ENCODE assay signal across 15 cellular contexts in genomic region chr5:150245111-150245789, GRCh38. TPM values are rescaled to one million over a fixed set of nuclear protein-coding genes. Genes with fewer than 3 reads are reported as not detected.
DNase-seq lines count a peak whose midpoint lies in the region; ATAC-seq, FAIRE-seq and TF ChIP-seq lines count a peak whose summit lies in the region.
"Had no signal": no experiment of that assay in that cellular context is flagged by ENCODE, and none has a peak within 500 bp of the region (broad histone marks: within the 10 kb centered on the region; RNA-seq: fewer than 3 reads in every experiment).

No MANE protein-coding gene starts in this region.

- no peak for TF ChIP-seq CTCF in neural crest cell (conservative IDR thresholded peaks at IDR 0.05)

- no peaks in the 10 kb centered on the region for H3K9me3 Mint-ChIP-seq in neural crest cell
- H3K9me3 Mint-ChIP-seq: H9 had no signal

- H3K36me3 ChIP-seq in adipocyte (ENCODE audit: control insufficient read depth, insufficient read depth, low read length, severe bottlenecking): no peaks in the 10 kb centered on the region
- H3K36me3 ChIP-seq: upper lobe of left lung, WERI-Rb-1 had no signal

- H3K4me3 ChIP-seq in adipocyte (ENCODE audit: low read length): no peak overlapping the region
- H3K4me3 ChIP-seq: skin epidermis, upper lobe of left lung had no signal

- peaks cover 32% of the 10 kb centered on the region for H3K4me1 Mint-ChIP-seq in neural crest cell

- no peak overlapping the region for H3K27ac Mint-ChIP-seq in neural crest cell (ENCODE audit: unreplicated experiment)
- H3K27ac Mint-ChIP-seq: H9 had no signal

- peak; percentile 96 for ATAC-seq in Right ventricle myocardium superior (ENCODE audit: poor library complexity)
- no peak for ATAC-seq in GM18520 (IDR thresholded peaks at IDR 0.05; ENCODE audit: unreplicated experiment)

- H3K4me3 Mint-ChIP-seq in neural crest cell: no peak overlapping the region
- H3K4me3 Mint-ChIP-seq: H9 had no signal

- no peak overlapping the region for H3K9ac ChIP-seq in adipocyte (ENCODE audit: low read length)

- no peak for FAIRE-seq in HTR-8/SVneo (lab: Jason Lieb, UNC)

- DNase-seq in AG08396 (ENCODE audit: low spot score) (peak; percentile 76), adipocyte (ENCODE audit: low read depth) (peak; percentile 24), Right ventricle myocardium superior (peak; percentile 78), neural crest cell (ENCODE audit: low read depth, low spot score) (peak; percentile 32), NK-92 (lab: John Stamatoyannopoulos, UW; ENCODE audit: unreplicated experiment) (no peak), HTR-8/SVneo (ENCODE audit: insufficient read length, low spot score) (no peak), superior temporal gyrus (ENCODE audit: extremely low spot score) (no peak)
- DNase-seq: H9, NCI-H1105 treated with DMSO at 0.1 percent for 48 hours, NCI-H69, SHP77 treated with DMSO at 0.1 percent for 48 hours, WERI-Rb-1 had no signal

- H3K27me3 ChIP-seq in adipocyte (replicated peaks; ENCODE audit: control insufficient read depth, insufficient read depth, low read length): no peaks in the 10 kb centered on the region
- H3K27me3 ChIP-seq: upper lobe of left lung had no signal

- intact Hi-C loops in Right ventricle myocardium superior (cut with DNase I): no loop called here

- H3K4me1 ChIP-seq in adipocyte (ENCODE audit: control insufficient read depth, insufficient read depth, low read length): peaks cover 11% of the 10 kb centered on the region

- peaks cover 15% of the 10 kb centered on the region for H3K27me3 Mint-ChIP-seq in neural crest cell (ENCODE audit: low read depth)

- H3K9me3 ChIP-seq in adipocyte (ENCODE audit: control insufficient read depth, low read length): no peaks in the 10 kb centered on the region
- H3K9me3 ChIP-seq: upper lobe of left lung had no signal

- no peaks in the 10 kb centered on the region for H3K36me3 Mint-ChIP-seq in neural crest cell (ENCODE audit: low read depth)

RNA-seq across cellular contexts. Expression of gene CAMK2A, which starts 44.3 kb away (rescaled TPM):
- 17.1 TPM for total RNA-seq in Right ventricle myocardium superior
- total RNA-seq in neural crest cell: 0.30 and 0.59 TPM in 2 replicates

RNA-seq across cellular contexts. Expression of gene SLC6A7, which starts 55.4 kb away (rescaled TPM):
- not detected for total RNA-seq in Right ventricle myocardium superior
- not detected in 2 replicates for total RNA-seq in neural crest cell
- total RNA-seq: H9 had no signal

RNA-seq across cellular contexts. Expression of gene ARSI, which starts 57.5 kb away (rescaled TPM):
- total RNA-seq in Right ventricle myocardium superior: 0.38 TPM
- 0.25 and 0.51 TPM in 2 replicates for total RNA-seq in neural crest cell

Comparison
In these comparisons a context has a peak if more than half of its experiments do, and no peak if none do; other contexts are left out.
1. DNase-seq: peak in AG08396 (single experiment), adipocyte (single experiment), Right ventricle myocardium superior (single experiment) and neural crest cell (single experiment); none in NK-92 (single experiment), HTR-8/SVneo (single experiment) and superior temporal gyrus (single experiment).
2. RNA of gene CAMK2A, which starts 44.3 kb away (total RNA-seq): 17.1 TPM in Right ventricle myocardium superior (single experiment); 0.30 to 0.59 TPM in neural crest cell; every median in the first group is over 10 times any median in the second.